8 cellular contexts compared by ENCODE assay signal in the genomic region with DNA sequence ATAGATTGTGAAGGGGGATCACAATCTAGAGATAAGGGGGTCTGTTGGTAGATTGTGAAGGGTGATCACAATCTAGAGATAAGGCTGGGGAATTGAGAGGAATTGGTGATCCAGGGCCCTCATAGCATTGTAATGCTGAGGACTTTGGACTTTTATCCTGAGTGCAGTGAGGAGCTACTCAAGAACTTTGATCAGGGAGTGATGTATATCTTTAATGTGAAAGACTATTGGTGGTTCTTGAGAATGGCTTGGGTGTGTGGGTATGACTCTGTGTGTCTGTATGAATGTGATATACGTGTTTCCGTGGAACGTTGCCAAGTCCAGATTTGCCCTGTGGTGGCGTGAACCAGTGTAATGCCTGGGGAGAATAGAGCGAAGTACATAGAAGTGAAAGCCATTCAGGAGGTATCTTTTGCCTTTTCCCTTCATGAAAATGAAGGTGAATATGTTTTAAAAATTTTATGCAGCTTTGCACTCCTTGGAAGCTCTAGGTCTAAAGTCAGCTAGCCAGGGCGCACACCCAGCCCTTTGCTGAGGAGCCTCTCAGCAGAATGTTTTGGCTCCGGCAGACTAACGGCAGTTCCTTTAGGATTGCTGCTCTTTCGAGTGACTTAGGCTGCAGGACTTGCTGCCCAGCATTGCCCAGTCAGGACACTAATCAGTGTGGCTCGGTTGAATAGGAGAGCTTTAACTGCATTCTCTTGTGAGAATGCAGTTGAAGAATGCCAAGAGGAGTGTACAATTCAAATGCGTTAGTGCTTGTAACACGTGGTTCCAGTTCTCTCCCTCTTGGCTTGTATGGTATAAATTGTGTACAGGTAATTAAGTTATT. TPM values are rescaled to one million over a fixed set of nuclear protein-coding genes. Genes with fewer than 3 reads are reported as not detected.
DNase-seq lines count a peak whose midpoint lies in the region; ATAC-seq and TF ChIP-seq lines count a peak whose summit lies in the region.

No MANE protein-coding gene starts in this region.

- DNase-seq in HT-29 (ENCODE audit: low spot score) (peak; percentile 84), hepatocyte (ENCODE audit: low spot score) (peak; percentile 68), NCI-H510A (lab: John Stamatoyannopoulos, UW) (no peak)
- DNase-seq in activated T-cell treated with anti-CD3 and anti-CD28 coated beads, Interleukin-2, amount 50 U/mL, for 4 hours = peak; percentile 13
- peak; percentile 40 to 41 for DNase-seq in stimulated activated CD4-positive, alpha-beta T cell treated with anti-CD3 and anti-CD28 coated beads, Interleukin-2, amount 100 ng/mL, for 48 hours
- DNase-seq in activated T-helper 1 cell treated with anti-CD3 and anti-CD28 coated beads, Interleukin-12 subunit alpha, Interleukin-12 subunit beta, Interleukin-2, Interleukin-4 antibody, amounts not matched to agents 30 ng/mL and 10 ng/mL and 1 ng/mL, durations not matched to agents 14 hours and 24 hours and 36 hours (ENCODE audit: low spot score) = no peak

- no peaks in the 10 kb centered on the region for H3K27me3 ChIP-seq in hepatocyte

- no peaks in the 10 kb centered on the region for H3K9me2 ChIP-seq in hepatocyte (replicated peaks; ENCODE audit: insufficient read depth)

- TF ChIP-seq CTCF in hepatocyte (IDR thresholded peaks at IDR 0.05; ENCODE audit: poor library complexity) = no peak

- H3K4me3 ChIP-seq in hepatocyte = no peak overlapping the region

- H3K27ac Mint-ChIP-seq in stimulated activated memory B cell treated with anti-CD40 and anti-IgM and Interleukin-4, amounts not matched to agents 10 μg/mL and 1 μg/mL and 100 μg/mL, for 72 hours = no peak overlapping the region
- no peak overlapping the region for H3K27ac Mint-ChIP-seq in activated T-helper 1 cell treated with anti-CD3 and anti-CD28 coated beads, Interleukin-12 subunit alpha, Interleukin-12 subunit beta, Interleukin-2, Interleukin-4 antibody, amounts not matched to agents 30 ng/mL and 10 ng/mL and 1 ng/mL, durations not matched to agents 14 hours and 24 hours and 36 hours

- WGBS in hepatocyte (ENCODE audit: low lambda C conversion rate, missing lambda C conversion rate) = 29% methylated on average over 12 of the region's 12 CpGs

- peak overlapping the region; percentile 82 for H3K4me2 ChIP-seq in hepatocyte

- ATAC-seq in activated T-cell treated with anti-CD3 and anti-CD28 coated beads, Interleukin-2, amount 50 U/mL, for 4 hours = no peak
- ATAC-seq in HG03460 (IDR thresholded peaks at IDR 0.05; ENCODE audit: unreplicated experiment) = no peak
- no peak for ATAC-seq in stimulated activated memory B cell treated with anti-CD40 and anti-IgM and Interleukin-4, amounts not matched to agents 10 μg/mL and 1 μg/mL and 100 μg/mL, for 72 hours

- H3K36me3 ChIP-seq in hepatocyte (replicated peaks; ENCODE audit: insufficient read depth, low read depth) = no peaks in the 10 kb centered on the region

- H3K4me3 Mint-ChIP-seq in activated T-cell treated with anti-CD3 and anti-CD28 coated beads, Interleukin-2, amount 50 U/mL, for 4 hours = peak overlapping the region; percentile 22
- H3K4me3 Mint-ChIP-seq in stimulated activated memory B cell treated with anti-CD40 and anti-IgM and Interleukin-4, amounts not matched to agents 10 μg/mL and 1 μg/mL and 100 μg/mL, for 72 hours = no peak overlapping the region
- H3K4me3 Mint-ChIP-seq in activated T-helper 1 cell treated with anti-CD3 and anti-CD28 coated beads, Interleukin-12 subunit alpha, Interleukin-12 subunit beta, Interleukin-2, Interleukin-4 antibody, amounts not matched to agents 30 ng/mL and 10 ng/mL and 1 ng/mL, durations not matched to agents 14 hours and 24 hours and 36 hours = no peak overlapping the region

- H3K4me1 ChIP-seq in hepatocyte (ENCODE audit: insufficient read depth) = peaks cover 33% of the 10 kb centered on the region

- H2AFZ ChIP-seq in hepatocyte = no peak overlapping the region

- H3K9me3 ChIP-seq in hepatocyte (ENCODE audit: low read depth) = no peaks in the 10 kb centered on the region

- H3K79me2 ChIP-seq in hepatocyte = peaks cover 86% of the 10 kb centered on the region

- H3K27me3 Mint-ChIP-seq in activated T-cell treated with anti-CD3 and anti-CD28 coated beads, Interleukin-2, amount 50 U/mL, for 4 hours (ENCODE audit: low read depth) = no peaks in the 10 kb centered on the region
- no peaks in the 10 kb centered on the region for H3K27me3 Mint-ChIP-seq in stimulated activated memory B cell treated with anti-CD40 and anti-IgM and Interleukin-4, amounts not matched to agents 10 μg/mL and 1 μg/mL and 100 μg/mL, for 72 hours
- H3K27me3 Mint-ChIP-seq in activated T-helper 1 cell treated with anti-CD3 and anti-CD28 coated beads, Interleukin-12 subunit alpha, Interleukin-12 subunit beta, Interleukin-2, Interleukin-4 antibody, amounts not matched to agents 30 ng/mL and 10 ng/mL and 1 ng/mL, durations not matched to agents 14 hours and 24 hours and 36 hours (ENCODE audit: insufficient read depth) = no peaks in the 10 kb centered on the region

- intact Hi-C loops in activated T-helper 1 cell treated with anti-CD3 and anti-CD28 coated beads, Interleukin-12 subunit alpha, Interleukin-12 subunit beta, Interleukin-2, Interleukin-4 antibody, amounts not matched to agents 30 ng/mL and 10 ng/mL and 1 ng/mL, durations not matched to agents 14 hours and 24 hours and 36 hours (cut with micrococcal nuclease) = no loop called here

- peaks cover 77% of the 10 kb centered on the region for H4K20me1 ChIP-seq in hepatocyte (ENCODE audit: insufficient read depth, poor library complexity, severe bottlenecking)

- peaks cover 74% of the 10 kb centered on the region for H3K4me1 Mint-ChIP-seq in activated T-cell treated with anti-CD3 and anti-CD28 coated beads, Interleukin-2, amount 50 U/mL, for 4 hours (ENCODE audit: low read depth)
- H3K4me1 Mint-ChIP-seq in stimulated activated memory B cell treated with anti-CD40 and anti-IgM and Interleukin-4, amounts not matched to agents 10 μg/mL and 1 μg/mL and 100 μg/mL, for 72 hours = peaks cover 66% of the 10 kb centered on the region
- peaks cover 78% of the 10 kb centered on the region for H3K4me1 Mint-ChIP-seq in activated T-helper 1 cell treated with anti-CD3 and anti-CD28 coated beads, Interleukin-12 subunit alpha, Interleukin-12 subunit beta, Interleukin-2, Interleukin-4 antibody, amounts not matched to agents 30 ng/mL and 10 ng/mL and 1 ng/mL, durations not matched to agents 14 hours and 24 hours and 36 hours (ENCODE audit: low read depth)

- H3K36me3 Mint-ChIP-seq in activated T-cell treated with anti-CD3 and anti-CD28 coated beads, Interleukin-2, amount 50 U/mL, for 4 hours (ENCODE audit: insufficient read depth) = no peaks in the 10 kb centered on the region
- peaks cover 10% of the 10 kb centered on the region for H3K36me3 Mint-ChIP-seq in stimulated activated memory B cell treated with anti-CD40 and anti-IgM and Interleukin-4, amounts not matched to agents 10 μg/mL and 1 μg/mL and 100 μg/mL, for 72 hours
- H3K36me3 Mint-ChIP-seq in activated T-helper 1 cell treated with anti-CD3 and anti-CD28 coated beads, Interleukin-12 subunit alpha, Interleukin-12 subunit beta, Interleukin-2, Interleukin-4 antibody, amounts not matched to agents 30 ng/mL and 10 ng/mL and 1 ng/mL, durations not matched to agents 14 hours and 24 hours and 36 hours (ENCODE audit: low read depth) = peaks cover 4% of the 10 kb centered on the region

- H3K27ac ChIP-seq in hepatocyte = peak overlapping the region; percentile 79

- no peaks in the 10 kb centered on the region for H3K9me3 Mint-ChIP-seq in activated T-cell treated with anti-CD3 and anti-CD28 coated beads, Interleukin-2, amount 50 U/mL, for 4 hours
- no peaks in the 10 kb centered on the region for H3K9me3 Mint-ChIP-seq in stimulated activated memory B cell treated with anti-CD40 and anti-IgM and Interleukin-4, amounts not matched to agents 10 μg/mL and 1 μg/mL and 100 μg/mL, for 72 hours
- no peaks in the 10 kb centered on the region for H3K9me3 Mint-ChIP-seq in activated T-helper 1 cell treated with anti-CD3 and anti-CD28 coated beads, Interleukin-12 subunit alpha, Interleukin-12 subunit beta, Interleukin-2, Interleukin-4 antibody, amounts not matched to agents 30 ng/mL and 10 ng/mL and 1 ng/mL, durations not matched to agents 14 hours and 24 hours and 36 hours

RNA-seq across cellular contexts. Expression of gene ZFAND3, which starts 3.5 kb away (rescaled TPM):
- total RNA-seq in HT-29 (2014; rRNA removed; shearing (Covaris generic)) = 16.8 and 19.6 TPM in 2 replicates
- total RNA-seq in activated T-cell treated with anti-CD3 and anti-CD28 coated beads, Interleukin-2, amount 50 U/mL, for 4 hours = 10 to 100 TPM; 21.5 to 31.4 (median 30.8) TPM
- total RNA-seq in hepatocyte = 35.8 and 36.5 TPM in 2 replicates
- polyA plus RNA-seq in hepatocyte = 50.0 and 51.1 TPM in 2 replicates
- total RNA-seq in activated T-helper 1 cell treated with anti-CD3 and anti-CD28 coated beads, Interleukin-12 subunit alpha, Interleukin-12 subunit beta, Interleukin-2, Interleukin-4 antibody, amounts not matched to agents 30 ng/mL and 10 ng/mL and 1 ng/mL, durations not matched to agents 14 hours and 24 hours and 36 hours = 36.9 and 44.1 TPM in 2 replicates

Comparison
In these comparisons a context has a peak if more than half of its experiments do, and no peak if none do; other contexts are left out.
1. DNase-seq: peak in HT-29 (single experiment), activated T-cell treated with anti-CD3 and anti-CD28 coated beads, Interleukin-2, amount 50 U/mL, for 4 hours (single experiment), hepatocyte (single experiment) and stimulated activated CD4-positive, alpha-beta T cell treated with anti-CD3 and anti-CD28 coated beads, Interleukin-2, amount 100 ng/mL, for 48 hours (2 of 2); none in NCI-H510A (single experiment) and activated T-helper 1 cell treated with anti-CD3 and anti-CD28 coated beads, Interleukin-12 subunit alpha, Interleukin-12 subunit beta, Interleukin-2, Interleukin-4 antibody, amounts not matched to agents 30 ng/mL and 10 ng/mL and 1 ng/mL, durations not matched to agents 14 hours and 24 hours and 36 hours (single experiment).